1 cellular context compared by ENCODE assay signal in genomic region chr3:64666171-64666581, GRCh38.
TF ChIP-seq lines count a peak whose summit lies in the region.

No MANE protein-coding gene starts in this region.

TF ChIP-seq in SK-N-SH treated with all-trans-retinoic acid at 6 μM for 48 hours, 23 proteins besides CTCF, POLR2A, EP300 and RAD21 (continued from another document):
- TF ChIP-seq PATZ1 (CRISPR knock-in tag; IDR thresholded peaks at IDR 0.05; ENCODE audit: borderline replicate concordance) = no peak
- no peak for TF ChIP-seq ISL1 (CRISPR knock-in tag; IDR thresholded peaks at IDR 0.05)
- TF ChIP-seq POU6F1 (CRISPR knock-in tag; IDR thresholded peaks at IDR 0.05; ENCODE audit: borderline replicate concordance, low read depth) = no peak
- TF ChIP-seq ZC3H10 (CRISPR knock-in tag; IDR thresholded peaks at IDR 0.05) = no peak
- no peak for TF ChIP-seq ZFP3 (CRISPR knock-in tag; IDR thresholded peaks at IDR 0.05)
